ENCODE assay signal across 10 cellular contexts in the genomic region with DNA sequence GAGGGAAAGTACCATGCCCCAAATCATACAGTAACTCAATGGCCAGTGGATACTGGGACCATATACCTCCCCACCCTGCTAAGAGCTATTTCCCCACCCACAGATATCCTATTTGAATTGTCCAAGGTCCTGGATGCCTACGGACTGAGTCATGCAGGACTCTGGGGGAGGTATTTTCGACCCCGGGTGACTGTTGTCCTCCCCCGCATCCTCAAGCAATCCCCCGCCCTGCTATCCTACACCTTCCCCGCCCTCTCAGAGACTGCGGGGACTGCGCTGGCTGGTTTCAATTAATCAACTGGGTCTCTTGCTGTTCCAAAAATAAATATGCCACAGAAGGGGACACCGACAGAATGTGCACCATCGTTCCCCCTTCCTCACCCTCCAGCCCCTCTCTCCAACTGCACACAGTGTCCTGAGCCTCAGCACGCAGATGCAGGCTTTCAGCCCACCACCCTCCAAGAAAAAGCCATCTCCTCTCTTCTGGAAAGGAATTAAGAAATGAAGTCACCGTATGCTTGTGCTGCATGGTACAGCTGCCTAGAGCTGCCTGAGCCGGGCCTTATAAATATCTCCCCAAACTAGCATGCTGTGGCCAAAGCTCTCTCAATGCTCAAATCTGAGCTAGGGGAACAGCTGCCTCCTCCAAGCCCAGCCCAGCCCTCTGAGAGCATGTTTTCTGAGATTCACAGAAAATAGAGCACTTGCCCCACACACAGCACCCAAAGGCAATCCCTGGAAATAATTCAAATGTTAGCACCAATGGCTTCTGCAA. TPM values are rescaled to one million over a fixed set of nuclear protein-coding genes. Genes with fewer than 3 reads are reported as not detected.
DNase-seq lines count a peak whose midpoint lies in the region; ATAC-seq and TF ChIP-seq lines count a peak whose summit lies in the region.
"Had no signal": no experiment of that assay in that cellular context is flagged by ENCODE, and none has a peak within 500 bp of the region (broad histone marks: within the 10 kb centered on the region; RNA-seq: fewer than 3 reads in every experiment).

No MANE protein-coding gene starts in this region.

- TF ChIP-seq EP300 in gastroesophageal sphincter (IDR thresholded peaks at IDR 0.05) = no peak

- H3K27ac ChIP-seq in gastroesophageal sphincter = no peak overlapping the region

- H3K9me3 ChIP-seq in gastroesophageal sphincter = no peaks in the 10 kb centered on the region

- no peaks in the 10 kb centered on the region for H3K36me3 ChIP-seq in gastroesophageal sphincter

- H3K4me3 ChIP-seq in gastroesophageal sphincter = no peak overlapping the region

- peaks cover 10% of the 10 kb centered on the region for H3K27me3 ChIP-seq in gastroesophageal sphincter

- DNase-seq in A172 (ENCODE audit: low spot score) (peak; percentile 96), HT1080 (ENCODE audit: low read depth) (peak; percentile 94), brain pericyte (ENCODE audit: low read depth, low spot score) (peak; percentile 30), islet precursor cell (peak; percentile 95)
- DNase-seq: stimulated activated CD4-positive, alpha-beta T cell treated with anti-CD3 and anti-CD28 coated beads, Interleukin-4, amount 100 ng/mL, for 4 hours had no signal

- H3K4me1 ChIP-seq in gastroesophageal sphincter = peaks cover 0 to 8% (median 0%) of the 10 kb centered on the region in 3 donors

- TF ChIP-seq POLR2A in gastroesophageal sphincter (IDR thresholded peaks at IDR 0.05) = no peak

- WGBS in gastroesophageal sphincter (ENCODE audit: low coverage in 1 of 2), 2 donors = 0 to 6% methylated on average over 3 to 6 of the region's 13 CpGs

- no peak for ATAC-seq in gastroesophageal sphincter
- no peak for ATAC-seq in HG02852 (IDR thresholded peaks at IDR 0.05; ENCODE audit: unreplicated experiment)
- ATAC-seq in GM19023 (IDR thresholded peaks at IDR 0.05; ENCODE audit: unreplicated experiment) = no peak
- ATAC-seq in HG02840 (IDR thresholded peaks at IDR 0.05; ENCODE audit: low FRiP score, unreplicated experiment) = no peak
- ATAC-seq: CD8-positive, alpha-beta T cell had no signal

- no peak for TF ChIP-seq CTCF in gastroesophageal sphincter (IDR thresholded peaks at IDR 0.05)

RNA-seq across cellular contexts. Expression of a gene that starts 8.2 kb away (rescaled TPM):
- 0.24 TPM in 1 of 2 replicates, not detected in the other for total RNA-seq in A172 (2014; rRNA removed; shearing (Covaris generic))
- total RNA-seq in HT1080 (2014; rRNA removed; shearing (Covaris generic)) = not detected in 2 replicates
- not detected in 2 replicates for polyA plus RNA-seq in HT1080 (2015; cell fraction: cytosol; rRNA removed)
- not detected in 2 replicates for polyA plus RNA-seq in HT1080 (2015; cell fraction: nucleus; rRNA removed)
- total RNA-seq in gastroesophageal sphincter = not detected
- total RNA-seq: CD8-positive, alpha-beta T cell had no signal

RNA-seq across cellular contexts. Expression of a gene that starts 27.6 kb away (rescaled TPM):
- total RNA-seq in A172 (2014; rRNA removed; shearing (Covaris generic)) = 115 and 124 TPM in 2 replicates
- 1.5 and 2.6 TPM in 2 replicates for total RNA-seq in HT1080 (2014; rRNA removed; shearing (Covaris generic))
- polyA plus RNA-seq in HT1080 (2015; cell fraction: cytosol; rRNA removed) = 1.5 and 2.3 TPM in 2 replicates
- 3.2 and 4.1 TPM in 2 replicates for polyA plus RNA-seq in HT1080 (2015; cell fraction: nucleus; rRNA removed)
- 1 to 10 TPM in 1 of 4 donors, under 1 TPM in 2, not detected in 1; 0.27 to 4.2 (median 0.49) TPM for total RNA-seq in gastroesophageal sphincter

Comparison
In these comparisons a context has a peak if more than half of its experiments do, and no peak if none do; other contexts are left out.
1. DNase-seq: peak in every context shown above with its lines; median percentile 96 in A172; 95 in islet precursor cell; 94 in HT1080; 30 in brain pericyte.
2. RNA of a gene that starts 27.6 kb away (total RNA-seq): 115 to 124 TPM in A172; 1.5 to 2.6 TPM in HT1080 and 0.27 to 4.2 TPM in gastroesophageal sphincter; every median in the first group is over 10 times any median in the second.